ENCODE assay signal across 34 cellular contexts in the genomic region with DNA sequence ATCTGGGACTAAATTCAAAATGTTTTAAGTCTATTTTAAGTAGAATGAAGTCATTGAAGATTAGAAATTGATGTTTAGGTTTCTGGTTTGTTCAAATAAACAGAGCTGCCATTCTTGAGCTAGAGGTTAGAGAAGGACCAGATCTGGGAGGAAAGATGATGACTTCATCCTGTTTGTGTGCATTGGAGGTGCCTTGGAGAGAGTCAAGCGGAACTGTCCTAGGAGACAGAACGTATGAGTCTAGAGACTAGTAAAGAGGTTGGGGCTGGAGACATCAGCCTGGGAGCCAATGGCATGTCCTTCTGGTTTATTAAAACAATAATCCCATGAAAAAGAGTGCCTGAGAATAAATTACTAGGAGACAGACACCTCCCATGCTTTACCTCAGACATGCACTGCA.
"Had no signal": no experiment of that assay in that cellular context is flagged by ENCODE, and none has a peak within 500 bp of the region (broad histone marks: within the 10 kb centered on the region; RNA-seq: fewer than 3 reads in every experiment).

No MANE protein-coding gene starts in this region.

- H3K27me3 Mint-ChIP-seq: activated B cell treated with CpG ODN at 0.5 μM for 24 hours; activated naive CD4-positive, alpha-beta T cell treated with anti-CD3 and anti-CD28 coated beads, Interleukin-2, amount 10 ng/mL, durations not matched to agents 7 days and 5 days; activated naive CD8-positive, alpha-beta T cell treated with anti-CD3 and anti-CD28 coated beads, Interleukin-2, amount 10 ng/mL, durations not matched to agents 7 days and 5 days; T-helper 17 cell had no signal

- H3K36me3 Mint-ChIP-seq: activated naive CD4-positive, alpha-beta T cell treated with anti-CD3 and anti-CD28 coated beads, Interleukin-2, amount 10 ng/mL, durations not matched to agents 7 days and 5 days; activated naive CD4-positive, alpha-beta T cell treated with anti-CD3 and anti-CD28 coated beads, Interleukin-2, amount 50 U/mL, for 72 hours; activated naive CD8-positive, alpha-beta T cell treated with anti-CD3 and anti-CD28 coated beads, Interleukin-2, amount 10 ng/mL, durations not matched to agents 7 days and 5 days; brain had no signal

- H3K4me1 ChIP-seq: ascending aorta, breast epithelium, gastrocnemius medialis, heart right ventricle had no signal

- H3K4me1 Mint-ChIP-seq: activated B cell treated with CpG ODN at 0.5 μM for 24 hours; activated naive CD4-positive, alpha-beta T cell treated with anti-CD3 and anti-CD28 coated beads, Interleukin-2, amount 10 ng/mL, durations not matched to agents 7 days and 5 days; activated naive CD8-positive, alpha-beta T cell treated with anti-CD3 and anti-CD28 coated beads, Interleukin-2, amount 10 ng/mL, durations not matched to agents 7 days and 5 days; activated T-helper 17 cell treated with anti-CD3 and anti-CD28 coated beads, Interleukin-2, amount 50 U/mL, for 72 hours; T-helper 17 cell had no signal

- H3K27ac Mint-ChIP-seq: activated B cell treated with CpG ODN at 0.5 μM for 24 hours; activated CD8-positive, alpha-beta T cell treated with anti-CD3 and anti-CD28 coated beads for 36 hours; activated naive CD4-positive, alpha-beta T cell treated with anti-CD3 and anti-CD28 coated beads, Interleukin-2, amount 10 ng/mL, durations not matched to agents 7 days and 5 days; activated naive CD4-positive, alpha-beta T cell treated with anti-CD3 and anti-CD28 coated beads, Interleukin-2, amount 50 U/mL, for 72 hours; activated naive CD8-positive, alpha-beta T cell treated with anti-CD3 and anti-CD28 coated beads, Interleukin-2, amount 10 ng/mL, durations not matched to agents 7 days and 5 days; activated T-helper 17 cell treated with anti-CD3 and anti-CD28 coated beads, Interleukin-2, amount 50 U/mL, for 72 hours; dendritic cell treated with granulocyte-macrophage colony-stimulating factor and Interleukin-4, amounts not matched to agents 40 ng/mL and 50 ng/mL, for 4 days; endodermal cell; T-helper 17 cell; T-helper 2 cell treated with Interferon-gamma antibody and Interleukin-4, amounts not matched to agents 5 μg/mL and 100 μg/mL, for 36 hours had no signal

- H3K27me3 ChIP-seq: ascending aorta, breast epithelium, cardiac muscle cell, gastrocnemius medialis had no signal

- H3K4me3 ChIP-seq: ascending aorta, breast epithelium, cardiac muscle cell, coronary artery, dorsolateral prefrontal cortex, gastrocnemius medialis, heart right ventricle had no signal

- H3K9me3 ChIP-seq: ascending aorta, breast epithelium, gastrocnemius medialis, heart right ventricle had no signal

- H3K9me3 Mint-ChIP-seq: activated B cell treated with CpG ODN at 0.5 μM for 24 hours; activated CD8-positive, alpha-beta T cell treated with anti-CD3 and anti-CD28 coated beads for 36 hours; activated naive CD4-positive, alpha-beta T cell treated with anti-CD3 and anti-CD28 coated beads, Interleukin-2, amount 10 ng/mL, durations not matched to agents 7 days and 5 days; activated naive CD4-positive, alpha-beta T cell treated with anti-CD3 and anti-CD28 coated beads, Interleukin-2, amount 50 U/mL, for 72 hours; activated T-cell treated with anti-CD3 and anti-CD28 coated beads, Interleukin-2, amount 50 U/mL, for 4 hours; activated T-helper 17 cell treated with anti-CD3 and anti-CD28 coated beads, Interleukin-2, amount 50 U/mL, for 72 hours; brain; dendritic cell treated with granulocyte-macrophage colony-stimulating factor and Interleukin-4, amounts not matched to agents 40 ng/mL and 50 ng/mL, for 4 days; endodermal cell; T-helper 2 cell treated with Interferon-gamma antibody and Interleukin-4, amounts not matched to agents 5 μg/mL and 100 μg/mL, for 36 hours had no signal

- DNase-seq: activated B cell treated with CpG ODN at 0.5 μM for 24 hours; activated CD4-positive, alpha-beta T cell treated with anti-CD3 and anti-CD28 coated beads for 48 hours; activated CD4-positive, alpha-beta T cell treated with anti-CD3 and anti-CD28 coated beads, Interleukin-2, amount 50 U/mL, for 1 hour; activated CD4-positive, alpha-beta T cell treated with anti-CD3 and anti-CD28 coated beads, Interleukin-2, amount 50 U/mL, for 48 hours; activated CD8-positive, alpha-beta memory T cell treated with anti-CD3 and anti-CD28 coated beads for 24 hours; activated CD8-positive, alpha-beta T cell treated with anti-CD3 and anti-CD28 coated beads for 36 hours; activated effector memory CD4-positive, alpha-beta T cell treated with Interleukin-2 at 50 U/mL for 16 hours; activated gamma-delta T cell treated with Interleukin-2 at 50 U/mL for 16 hours; activated naive CD4-positive, alpha-beta T cell treated with anti-CD3 and anti-CD28 coated beads, Interleukin-2, amount 10 ng/mL, durations not matched to agents 7 days and 5 days; activated naive CD8-positive, alpha-beta T cell treated with anti-CD3 and anti-CD28 coated beads, Interleukin-2, amount 10 ng/mL, durations not matched to agents 7 days and 5 days; activated T-cell treated with anti-CD3 and anti-CD28 coated beads, Interleukin-2, amount 50 U/mL, for 4 hours; central memory CD4-positive, alpha-beta T cell; cerebellar nuclear complex; dorsolateral prefrontal cortex; effector memory CD4-positive, alpha-beta T cell; endodermal cell; foreskin fibroblast; gastrocnemius medialis; heart right ventricle; T-helper 1 cell; T-helper 17 cell; T1000; WERI-Rb-1 had no signal

- H3K27ac ChIP-seq: ascending aorta, breast epithelium, cardiac muscle cell, coronary artery, dorsolateral prefrontal cortex, gastrocnemius medialis, heart right ventricle, WERI-Rb-1 had no signal

- ATAC-seq: activated CD4-positive, CD25-positive, alpha-beta regulatory T cell treated with anti-CD3 and anti-CD28 coated beads, Interleukin-2, amount 50 U/mL, for 24 hours; activated CD8-positive, alpha-beta T cell treated with anti-CD3 and anti-CD28 coated beads for 36 hours; activated naive CD4-positive, alpha-beta T cell treated with anti-CD3 and anti-CD28 coated beads, Interleukin-2, amount 50 U/mL, for 72 hours; activated T-cell treated with anti-CD3 and anti-CD28 coated beads, Interleukin-2, amount 50 U/mL, for 4 hours; activated T-helper 17 cell treated with anti-CD3 and anti-CD28 coated beads, Interleukin-2, amount 50 U/mL, for 72 hours; esophagus mucosa; gastrocnemius medialis; heart right ventricle; T-helper 17 cell had no signal

- H3K36me3 ChIP-seq: ascending aorta, breast epithelium, cardiac muscle cell, gastrocnemius medialis, heart right ventricle, WERI-Rb-1 had no signal

- H3K4me3 Mint-ChIP-seq: activated B cell treated with CpG ODN at 0.5 μM for 24 hours; activated CD8-positive, alpha-beta T cell treated with anti-CD3 and anti-CD28 coated beads for 36 hours; activated naive CD4-positive, alpha-beta T cell treated with anti-CD3 and anti-CD28 coated beads, Interleukin-2, amount 10 ng/mL, durations not matched to agents 7 days and 5 days; activated naive CD8-positive, alpha-beta T cell treated with anti-CD3 and anti-CD28 coated beads, Interleukin-2, amount 10 ng/mL, durations not matched to agents 7 days and 5 days; activated T-cell treated with anti-CD3 and anti-CD28 coated beads, Interleukin-2, amount 50 U/mL, for 4 hours; activated T-helper 17 cell treated with anti-CD3 and anti-CD28 coated beads, Interleukin-2, amount 50 U/mL, for 72 hours; brain; dendritic cell treated with granulocyte-macrophage colony-stimulating factor and Interleukin-4, amounts not matched to agents 40 ng/mL and 50 ng/mL, for 4 days; endodermal cell; T-helper 17 cell; T-helper 2 cell treated with Interferon-gamma antibody and Interleukin-4, amounts not matched to agents 5 μg/mL and 100 μg/mL, for 36 hours had no signal
